23 cellular contexts compared by ENCODE assay signal in genomic region chr12:8677362-8677761, GRCh38. TPM values are rescaled to one million over a fixed set of nuclear protein-coding genes. Genes with fewer than 3 reads are reported as not detected.
"Had no signal": no experiment of that assay in that cellular context is flagged by ENCODE, and none has a peak within 500 bp of the region (broad histone marks: within the 10 kb centered on the region; RNA-seq: fewer than 3 reads in every experiment).

No MANE protein-coding gene starts in this region.

- H2AFZ ChIP-seq: parathyroid adenoma had no signal

- H3K36me3 ChIP-seq: heart left ventricle, right atrium auricular region, stomach, suprapubic skin, tibial nerve had no signal

- H3K4me1 ChIP-seq: right atrium auricular region had no signal

- ATAC-seq: activated T-cell treated with anti-CD3 and anti-CD28 coated beads, Interleukin-2, amount 50 U/mL, for 72 hours; heart left ventricle; naive thymus-derived CD4-positive, alpha-beta T cell; stimulated activated naive B cell treated with anti-CD40 and anti-IgM and Interleukin-4, amounts not matched to agents 10 μg/mL and 1 μg/mL and 100 μg/mL, for 72 hours had no signal

- H3K9me3 ChIP-seq: heart left ventricle, right atrium auricular region, stomach, suprapubic skin, tibial nerve had no signal

- H3K4me3 ChIP-seq: heart left ventricle, right atrium auricular region, stomach, suprapubic skin, tibial nerve had no signal

- H3K9ac ChIP-seq: parathyroid adenoma had no signal

- H3K27me3 ChIP-seq: heart left ventricle, right atrium auricular region, stomach, suprapubic skin, tibial nerve had no signal

- DNase-seq: activated CD4-positive, alpha-beta T cell treated with anti-CD3 and anti-CD28 coated beads for 4 hours; activated CD4-positive, alpha-beta T cell treated with anti-CD3 and anti-CD28 coated beads, Interleukin-2, amount 50 U/mL, for 4 hours; activated effector memory CD4-positive, alpha-beta T cell treated with Interleukin-2 at 50 U/mL for 16 hours; activated naive CD4-positive, alpha-beta T cell treated with Interleukin-2 at 50 U/mL for 16 hours; activated T-cell treated with anti-CD3 and anti-CD28 coated beads for 4 hours; activated T-cell treated with anti-CD3 and anti-CD28 coated beads, Interleukin-2, amount 50 U/mL, for 72 hours; anterior cingulate cortex; effector CD4-positive, alpha-beta T cell; erythroblast; heart left ventricle; hypothalamus; midbrain; naive thymus-derived CD4-positive, alpha-beta T cell; nucleus accumbens; stimulated activated CD4-positive, alpha-beta T cell treated with anti-CD3 and anti-CD28 coated beads, Interleukin-15, amount 100 ng/mL, for 24 hours; stimulated activated CD4-positive, alpha-beta T cell treated with anti-CD3 and anti-CD28 coated beads, Interleukin-2, amount 100 ng/mL, for 24 hours; stimulated activated naive B cell treated with anti-CD40 and anti-IgM and Interleukin-4, amounts not matched to agents 10 μg/mL and 1 μg/mL and 100 μg/mL, for 72 hours; stomach had no signal

- H3K27ac ChIP-seq: heart left ventricle, parathyroid adenoma, right atrium auricular region, stomach, suprapubic skin, tibial nerve had no signal

- H3K79me2 ChIP-seq: parathyroid adenoma had no signal

RNA-seq across cellular contexts. Expression of gene MFAP5, which starts 14.7 kb away (rescaled TPM):
- total RNA-seq: activated T-cell treated with anti-CD3 and anti-CD28 coated beads, Interleukin-2, amount 50 U/mL, for 72 hours; naive thymus-derived CD4-positive, alpha-beta T cell had no signal
- polyA plus RNA-seq: naive thymus-derived CD4-positive, alpha-beta T cell; neural cell had no signal
